ENCODE assay signal across 16 cellular contexts in the genomic region with DNA sequence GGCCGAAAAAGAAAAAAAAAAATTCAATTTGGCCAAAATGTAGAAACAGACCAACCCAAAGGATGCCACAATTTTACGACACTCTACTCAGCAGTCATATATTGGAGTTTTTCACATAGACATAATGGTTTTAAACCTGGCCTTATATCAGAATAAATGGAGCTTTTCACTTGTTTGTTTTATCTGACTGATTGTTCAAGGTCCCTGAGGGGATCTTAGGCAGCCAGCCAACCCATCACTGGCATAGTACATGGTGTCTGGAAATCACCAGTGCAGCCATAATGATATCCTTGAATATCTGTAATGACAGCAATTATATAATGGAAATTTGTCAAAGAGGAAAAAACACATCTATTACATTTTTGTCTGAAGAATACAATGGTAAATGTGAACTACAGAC.
"Had no signal": no experiment of that assay in that cellular context is flagged by ENCODE, and none has a peak within 500 bp of the region (broad histone marks: within the 10 kb centered on the region; RNA-seq: fewer than 3 reads in every experiment).

No MANE protein-coding gene starts in this region.

- DNase-seq: activated B cell treated with CpG ODN at 0.5 μM for 24 hours; activated CD4-positive, alpha-beta T cell treated with anti-CD3 and anti-CD28 coated beads, Interleukin-2, amount 50 U/mL, for 1 hour; activated naive CD4-positive, alpha-beta T cell treated with anti-CD3 and anti-CD28 coated beads, Interleukin-2, amount 10 ng/mL, durations not matched to agents 7 days and 5 days; activated T-cell treated with anti-CD3 and anti-CD28 coated beads for 4 hours; colonic mucosa; foreskin keratinocyte; head of caudate nucleus; left colon; mammary epithelial cell; naive thymus-derived CD4-positive, alpha-beta T cell; retina; stimulated activated CD4-positive, alpha-beta T cell treated with anti-CD3 and anti-CD28 coated beads, Interleukin-15, amount 100 ng/mL, for 24 hours; stimulated activated CD4-positive, alpha-beta T cell treated with anti-CD3 and anti-CD28 coated beads, Interleukin-4, amount 100 ng/mL, for 24 hours; stimulated activated naive CD8-positive, alpha-beta T cell treated with anti-CD3 and anti-CD28 coated beads, Interleukin-15, amount 100 ng/mL, for 72 hours; testis had no signal

- H3K9me3 Mint-ChIP-seq: activated B cell treated with CpG ODN at 0.5 μM for 24 hours; activated naive CD4-positive, alpha-beta T cell treated with anti-CD3 and anti-CD28 coated beads, Interleukin-2, amount 10 ng/mL, durations not matched to agents 7 days and 5 days; activated T-helper 17 cell treated with anti-CD3 and anti-CD28 coated beads, Interleukin-2, amount 50 U/mL, for 72 hours; stimulated activated naive CD8-positive, alpha-beta T cell treated with anti-CD3 and anti-CD28 coated beads, Interleukin-15, amount 100 ng/mL, for 72 hours had no signal

- H3K36me3 Mint-ChIP-seq: activated naive CD4-positive, alpha-beta T cell treated with anti-CD3 and anti-CD28 coated beads, Interleukin-2, amount 10 ng/mL, durations not matched to agents 7 days and 5 days; naive thymus-derived CD4-positive, alpha-beta T cell had no signal

- H3K27me3 Mint-ChIP-seq: activated B cell treated with CpG ODN at 0.5 μM for 24 hours; activated naive CD4-positive, alpha-beta T cell treated with anti-CD3 and anti-CD28 coated beads, Interleukin-2, amount 10 ng/mL, durations not matched to agents 7 days and 5 days; activated T-helper 17 cell treated with anti-CD3 and anti-CD28 coated beads, Interleukin-2, amount 50 U/mL, for 72 hours had no signal

- H3K4me3 Mint-ChIP-seq: activated B cell treated with CpG ODN at 0.5 μM for 24 hours; activated naive CD4-positive, alpha-beta T cell treated with anti-CD3 and anti-CD28 coated beads, Interleukin-2, amount 10 ng/mL, durations not matched to agents 7 days and 5 days; activated T-helper 17 cell treated with anti-CD3 and anti-CD28 coated beads, Interleukin-2, amount 50 U/mL, for 72 hours; naive thymus-derived CD4-positive, alpha-beta T cell; stimulated activated naive CD8-positive, alpha-beta T cell treated with anti-CD3 and anti-CD28 coated beads, Interleukin-15, amount 100 ng/mL, for 72 hours had no signal

- H3K4me1 Mint-ChIP-seq: activated B cell treated with CpG ODN at 0.5 μM for 24 hours; activated naive CD4-positive, alpha-beta T cell treated with anti-CD3 and anti-CD28 coated beads, Interleukin-2, amount 10 ng/mL, durations not matched to agents 7 days and 5 days; activated T-helper 17 cell treated with anti-CD3 and anti-CD28 coated beads, Interleukin-2, amount 50 U/mL, for 72 hours; naive thymus-derived CD4-positive, alpha-beta T cell; stimulated activated naive CD8-positive, alpha-beta T cell treated with anti-CD3 and anti-CD28 coated beads, Interleukin-15, amount 100 ng/mL, for 72 hours had no signal

- H3K27ac Mint-ChIP-seq: activated B cell treated with CpG ODN at 0.5 μM for 24 hours; activated naive CD4-positive, alpha-beta T cell treated with anti-CD3 and anti-CD28 coated beads, Interleukin-2, amount 10 ng/mL, durations not matched to agents 7 days and 5 days; activated T-helper 17 cell treated with anti-CD3 and anti-CD28 coated beads, Interleukin-2, amount 50 U/mL, for 72 hours; naive thymus-derived CD4-positive, alpha-beta T cell; stimulated activated naive CD8-positive, alpha-beta T cell treated with anti-CD3 and anti-CD28 coated beads, Interleukin-15, amount 100 ng/mL, for 72 hours had no signal
